9 cellular contexts compared by ENCODE assay signal in the genomic region with DNA sequence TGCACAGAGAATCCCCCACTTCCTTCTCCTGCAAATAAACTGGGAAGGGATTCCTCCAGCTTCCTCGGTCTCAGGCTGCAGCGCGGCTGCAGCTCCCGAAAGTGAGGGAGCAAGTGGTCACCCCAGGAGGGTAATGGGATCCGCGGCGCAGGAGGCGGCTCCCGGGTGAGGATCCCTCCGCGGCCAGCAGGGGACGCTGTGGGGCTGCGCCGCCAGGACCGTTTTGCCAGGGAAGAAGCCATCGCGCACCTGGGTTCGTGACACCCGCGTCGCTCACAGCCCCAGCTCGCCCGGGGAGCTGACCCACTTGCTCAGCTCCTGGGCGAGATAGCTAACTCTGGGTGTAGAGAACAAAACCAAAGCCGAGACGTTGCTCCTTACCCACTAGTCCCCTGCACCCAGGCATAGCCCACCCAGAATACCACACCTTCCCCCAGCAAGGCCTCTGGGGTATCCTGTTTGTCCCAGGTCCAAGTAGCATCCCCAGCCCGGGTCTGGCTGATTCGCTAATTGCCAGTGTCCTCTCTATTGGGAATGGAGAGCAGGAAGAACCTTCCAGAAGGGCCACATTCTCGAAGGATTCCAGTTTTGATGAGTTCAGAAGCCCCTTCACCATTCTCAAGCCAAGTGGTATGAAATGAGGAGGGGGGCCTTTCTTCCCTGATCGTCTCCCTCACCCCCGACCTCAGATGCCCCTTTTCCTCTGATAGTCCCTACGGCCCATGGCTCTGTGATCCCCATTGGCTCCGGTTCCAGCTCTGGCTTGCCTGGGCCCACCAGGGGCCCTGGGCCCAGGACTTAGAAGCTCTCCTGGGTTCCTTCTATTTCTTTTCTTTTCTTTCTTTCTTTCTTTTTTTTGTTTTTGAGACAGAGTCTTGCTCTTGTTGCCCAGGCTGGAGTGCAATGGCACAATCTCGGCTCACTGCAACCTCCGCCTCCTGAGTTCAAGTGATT. TPM values are rescaled to one million over a fixed set of nuclear protein-coding genes. Genes with fewer than 3 reads are reported as not detected.
DNase-seq lines count a peak whose midpoint lies in the region; ATAC-seq and TF ChIP-seq lines count a peak whose summit lies in the region.
"Had no signal": no experiment of that assay in that cellular context is flagged by ENCODE, and none has a peak within 500 bp of the region (broad histone marks: within the 10 kb centered on the region; RNA-seq: fewer than 3 reads in every experiment).

No MANE protein-coding gene starts in this region.

- no peaks in the 10 kb centered on the region for H3K36me3 ChIP-seq in WERI-Rb-1
- no peaks in the 10 kb centered on the region for H3K36me3 ChIP-seq in brain microvascular endothelial cell (replicated peaks)
- H3K36me3 ChIP-seq in kidney epithelial cell (ENCODE audit: control insufficient read depth, insufficient read depth, low read length) = no peaks in the 10 kb centered on the region

- H3K27me3 ChIP-seq in WERI-Rb-1 (ENCODE audit: insufficient read depth, low read depth, severe bottlenecking) (no peaks in the 10 kb centered on the region), brain microvascular endothelial cell (replicated peaks) (no peaks in the 10 kb centered on the region), kidney epithelial cell (ENCODE audit: control insufficient read depth, insufficient read depth, low read length) (no peaks in the 10 kb centered on the region)

- no peak for ATAC-seq in GM18873 (IDR thresholded peaks at IDR 0.05; ENCODE audit: low FRiP score, unreplicated experiment)

- H3K27ac ChIP-seq in WERI-Rb-1 = no peak overlapping the region; the same call in 1 of the 2 replicates
- H3K27ac ChIP-seq in brain microvascular endothelial cell = no peak overlapping the region

- no peak overlapping the region for H3K4me3 ChIP-seq in WERI-Rb-1 (ENCODE audit: low read depth, low read length)
- no peak overlapping the region for H3K4me3 ChIP-seq in brain microvascular endothelial cell (ENCODE audit: low read depth, low read length)
- no peak overlapping the region for H3K4me3 ChIP-seq in kidney epithelial cell (ENCODE audit: low read depth, low read length)

- TF ChIP-seq CTCF in WERI-Rb-1 (IDR thresholded peaks at IDR 0.05; ENCODE audit: low read depth, low read length) = peak; percentile 100
- peak; percentile 100 for TF ChIP-seq CTCF in brain microvascular endothelial cell (IDR thresholded peaks at IDR 0.05; ENCODE audit: low read depth, low read length, missing control alignments)
- TF ChIP-seq CTCF in kidney epithelial cell (IDR thresholded peaks at IDR 0.05; ENCODE audit: insufficient read depth, low read length, poor library complexity, severe bottlenecking) = peak; percentile 100

- in situ Hi-C loops in brain microvascular endothelial cell (cut with HindIII; ENCODE audit: low pct_ligation_motif_present, low sequenced_read_pairs) = no loop called here

- peak; percentile 63 for DNase-seq in SKM-1 treated with dmso at 0.1 percent for 144 hours (lab: John Stamatoyannopoulos, UW; ENCODE audit: unreplicated experiment)
- DNase-seq in SKM-1 (lab: John Stamatoyannopoulos, UW; ENCODE audit: unreplicated experiment) = no peak
- peak; percentile 33 for DNase-seq in NCI-H1436 treated with DMSO at 0.1 percent for 48 hours (lab: John Stamatoyannopoulos, UW)
- DNase-seq in WERI-Rb-1 = peak; percentile 86
- DNase-seq in brain microvascular endothelial cell = no peak
- no peak for DNase-seq in kidney epithelial cell (ENCODE audit: low read depth)
- peak; percentile 80 for DNase-seq in stimulated activated CD4-positive, alpha-beta T cell treated with anti-CD3 and anti-CD28 coated beads, Interleukin-1b, Interleukin-23, amount 100 ng/mL, for 48 hours

- no peaks in the 10 kb centered on the region for H3K9me3 ChIP-seq in WERI-Rb-1 (ENCODE audit: severe bottlenecking)

RNA-seq across cellular contexts. Expression of a gene that starts 14.1 kb away (rescaled TPM):
- total RNA-seq in kidney epithelial cell = 16.9 and 19.9 TPM in 2 replicates

RNA-seq across cellular contexts. Expression of a gene that starts 16.5 kb away (rescaled TPM):
- total RNA-seq in kidney epithelial cell = not detected in 2 replicates

RNA-seq across cellular contexts. Expression of a gene that starts 22.1 kb away (rescaled TPM):
- 101 and 111 TPM in 2 replicates for total RNA-seq in kidney epithelial cell

RNA-seq across cellular contexts. Expression of a gene that starts 56.0 kb away (rescaled TPM):
- total RNA-seq in kidney epithelial cell = not detected in 2 replicates
- total RNA-seq: pulmonary artery endothelial cell had no signal

Comparison
In these comparisons a context has a peak if more than half of its experiments do, and no peak if none do; other contexts are left out.
1. DNase-seq: peak in SKM-1 treated with dmso at 0.1 percent for 144 hours (single experiment), NCI-H1436 treated with DMSO at 0.1 percent for 48 hours (single experiment), WERI-Rb-1 (single experiment) and stimulated activated CD4-positive, alpha-beta T cell treated with anti-CD3 and anti-CD28 coated beads, Interleukin-1b, Interleukin-23, amount 100 ng/mL, for 48 hours (single experiment); none in SKM-1 (single experiment), brain microvascular endothelial cell (single experiment) and kidney epithelial cell (single experiment).
2. Peak in every context shown above with its lines, with median percentiles within 50 percentile points of each other: CTCF ChIP-seq.